ENCODE assay signal across 23 cellular contexts in genomic region chr1:42267904-42268303, GRCh38.
"Had no signal": no experiment of that assay in that cellular context is flagged by ENCODE, and none has a peak within 500 bp of the region (broad histone marks: within the 10 kb centered on the region; RNA-seq: fewer than 3 reads in every experiment).

No MANE protein-coding gene starts in this region.

- H3K4me1 ChIP-seq: right lobe of liver had no signal

- H3K9me3 ChIP-seq: heart left ventricle, mucosa of descending colon, prostate gland, right lobe of liver, stomach had no signal

- H3K4me3 Mint-ChIP-seq: dendritic cell treated with granulocyte-macrophage colony-stimulating factor and Interleukin-4, amounts not matched to agents 40 ng/mL and 50 ng/mL, for 4 days; effector memory CD8-positive, alpha-beta T cell; natural killer cell treated with Interleukin-12 subunit alpha and Interleukin-12 subunit beta and Interleukin-15 and Interleukin-18, amount 100 ng/mL, for 72 hours had no signal

- ATAC-seq: effector memory CD8-positive, alpha-beta T cell; heart left ventricle; left colon; mucosa of descending colon; natural killer cell treated with Interleukin-12 subunit alpha and Interleukin-12 subunit beta and Interleukin-15 and Interleukin-18, amount 100 ng/mL, for 72 hours; right lobe of liver had no signal

- H3K36me3 ChIP-seq: prostate gland, right lobe of liver had no signal

- DNase-seq: cerebellar nuclear complex; effector memory CD8-positive, alpha-beta T cell; erythroblast; heart left ventricle; hippocampal formation; left colon; mammary epithelial cell; mucosa of descending colon; retina; right lobe of liver; stimulated activated CD4-positive, alpha-beta T cell treated with anti-CD3 and anti-CD28 coated beads, Interleukin-15, amount 100 ng/mL, for 24 hours; stimulated activated CD4-positive, alpha-beta T cell treated with anti-CD3 and anti-CD28 coated beads, Interleukin-1b, Interleukin-23, amount 100 ng/mL, for 48 hours; stimulated activated CD4-positive, alpha-beta T cell treated with anti-CD3 and anti-CD28 coated beads, Interleukin-4, amount 100 ng/mL, for 24 hours; stimulated activated naive CD4-positive, alpha-beta T cell; stomach; trophoblast cell had no signal

- H2AFZ ChIP-seq: parathyroid adenoma had no signal

- FAIRE-seq: colon, endothelial cell of umbilical vein, frontal cortex had no signal

- H3K27ac ChIP-seq: heart left ventricle, parathyroid adenoma, prostate gland, right lobe of liver, stomach had no signal

- H3K9ac ChIP-seq: parathyroid adenoma had no signal

- H3K4me3 ChIP-seq: heart left ventricle, mucosa of descending colon, prostate gland, right lobe of liver, stomach had no signal

- H3K27me3 Mint-ChIP-seq: dendritic cell treated with granulocyte-macrophage colony-stimulating factor and Interleukin-4, amounts not matched to agents 40 ng/mL and 50 ng/mL, for 4 days; effector memory CD8-positive, alpha-beta T cell; natural killer cell treated with Interleukin-12 subunit alpha and Interleukin-12 subunit beta and Interleukin-15 and Interleukin-18, amount 100 ng/mL, for 72 hours had no signal

- H3K27me3 ChIP-seq: heart left ventricle, right lobe of liver, stomach had no signal

- H3K27ac Mint-ChIP-seq: dendritic cell treated with granulocyte-macrophage colony-stimulating factor and Interleukin-4, amounts not matched to agents 40 ng/mL and 50 ng/mL, for 4 days had no signal

- H3K9me3 Mint-ChIP-seq: dendritic cell treated with granulocyte-macrophage colony-stimulating factor and Interleukin-4, amounts not matched to agents 40 ng/mL and 50 ng/mL, for 4 days; effector memory CD8-positive, alpha-beta T cell; natural killer cell treated with Interleukin-12 subunit alpha and Interleukin-12 subunit beta and Interleukin-15 and Interleukin-18, amount 100 ng/mL, for 72 hours had no signal
